ENCODE assay signal across 10 cellular contexts in the genomic region with DNA sequence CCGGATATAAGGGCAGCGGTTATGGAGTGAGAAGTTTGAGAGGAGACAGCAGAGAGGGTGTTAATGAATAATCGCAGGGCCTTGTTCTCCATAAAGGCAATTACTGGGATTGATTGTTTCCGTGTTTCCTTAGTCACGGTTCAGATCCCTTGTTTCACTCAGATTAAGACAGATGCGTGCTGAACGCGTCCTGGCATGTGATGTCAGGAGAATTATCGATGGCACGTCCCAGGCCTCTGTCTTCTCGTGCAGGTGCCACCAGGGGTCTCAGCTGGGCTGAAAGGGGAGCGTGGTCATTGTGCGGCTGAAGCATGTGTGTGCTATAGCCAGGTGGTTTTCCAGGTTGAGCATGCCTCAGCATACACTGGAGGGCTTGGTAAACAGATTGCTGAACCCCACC.
DNase-seq lines count a peak whose midpoint lies in the region; ATAC-seq, FAIRE-seq and TF ChIP-seq lines count a peak whose summit lies in the region.
"Had no signal": no experiment of that assay in that cellular context is flagged by ENCODE, and none has a peak within 500 bp of the region (broad histone marks: within the 10 kb centered on the region; RNA-seq: fewer than 3 reads in every experiment).

No MANE protein-coding gene starts in this region.

- peaks cover 10% of the 10 kb centered on the region for H3K4me1 Mint-ChIP-seq in mesothelial cell of epicardium
- no peaks in the 10 kb centered on the region for H3K4me1 Mint-ChIP-seq in chondrocyte (ENCODE audit: low read depth)

- H3K4me3 ChIP-seq in lower leg skin (ENCODE audit: low read depth, poor library complexity, severe bottlenecking), result no peak overlapping the region
- H3K4me3 ChIP-seq: colonic mucosa had no signal

- peaks cover 20% of the 10 kb centered on the region for H3K27me3 Mint-ChIP-seq in mesothelial cell of epicardium (ENCODE audit: low read depth)
- peaks cover 3% of the 10 kb centered on the region for H3K27me3 Mint-ChIP-seq in chondrocyte (ENCODE audit: low read depth)
- H3K27me3 Mint-ChIP-seq: stimulated activated naive CD8-positive, alpha-beta T cell treated with anti-CD3 and anti-CD28 coated beads, Interleukin-15, amount 100 ng/mL, for 72 hours had no signal

- 53% methylated on average over 13 of the region's 13 CpGs for WGBS in lower leg skin, 2 donors

- intact Hi-C loops in lower leg skin (cut with DNase I; ENCODE audit: low total_unique reads), result no loop called here

- peak; percentile 76 for FAIRE-seq in GM12892 (lab: Jason Lieb, UNC)

- H3K27ac Mint-ChIP-seq in mesothelial cell of epicardium, result peak overlapping the region; percentile 21
- H3K27ac Mint-ChIP-seq in chondrocyte (ENCODE audit: unreplicated experiment), result no peak overlapping the region

- H3K9me3 Mint-ChIP-seq in mesothelial cell of epicardium (no peaks in the 10 kb centered on the region), chondrocyte (ENCODE audit: low read depth) (no peaks in the 10 kb centered on the region)
- H3K9me3 Mint-ChIP-seq: stimulated activated naive CD8-positive, alpha-beta T cell treated with anti-CD3 and anti-CD28 coated beads, Interleukin-15, amount 100 ng/mL, for 72 hours had no signal

- no peak for TF ChIP-seq CTCF in mesothelial cell of epicardium (IDR thresholded peaks at IDR 0.05; ENCODE audit: unreplicated experiment)
- TF ChIP-seq CTCF in chondrocyte (IDR thresholded peaks at IDR 0.05), result no peak
- TF ChIP-seq CTCF in lower leg skin (IDR thresholded peaks at IDR 0.05), result no peak

- TF ChIP-seq POLR2A in GM12892 (IDR thresholded peaks at IDR 0.05; ENCODE audit: low read depth, low read length) (peak; percentile 40), lower leg skin (IDR thresholded peaks at IDR 0.05) (no peak)

- H3K36me3 Mint-ChIP-seq in mesothelial cell of epicardium (no peaks in the 10 kb centered on the region), chondrocyte (ENCODE audit: low read depth) (peaks cover 4% of the 10 kb centered on the region)

- H3K4me3 Mint-ChIP-seq in mesothelial cell of epicardium (no peak overlapping the region), chondrocyte (ENCODE audit: unreplicated experiment) (no peak overlapping the region)
- H3K4me3 Mint-ChIP-seq: stimulated activated naive CD8-positive, alpha-beta T cell treated with anti-CD3 and anti-CD28 coated beads, Interleukin-15, amount 100 ng/mL, for 72 hours had no signal

- DNase-seq in GM12892 (ENCODE audit: insufficient read length) (no peak), NCI-H69 (lab: John Stamatoyannopoulos, UW) (peak; percentile 97), mesothelial cell of epicardium (ENCODE audit: low spot score in 2 of 2, unreplicated experiment in 2 of 2) (no peak), chondrocyte (ENCODE audit: low spot score) (no peak), lower leg skin (ENCODE audit: low spot score in 2 of 2) (no peak), GOT3 (lab: John Stamatoyannopoulos, UW) (no peak), OCI-M1 (lab: John Stamatoyannopoulos, UW) (no peak)
- DNase-seq: colonic mucosa; stimulated activated naive CD8-positive, alpha-beta T cell treated with anti-CD3 and anti-CD28 coated beads, Interleukin-15, amount 100 ng/mL, for 72 hours had no signal

- ATAC-seq in HG02970 (IDR thresholded peaks at IDR 0.05; ENCODE audit: low FRiP score, unreplicated experiment), result peak; percentile 27
- ATAC-seq: stimulated activated naive CD8-positive, alpha-beta T cell treated with anti-CD3 and anti-CD28 coated beads, Interleukin-15, amount 100 ng/mL, for 72 hours had no signal
